In the genomic region with DNA sequence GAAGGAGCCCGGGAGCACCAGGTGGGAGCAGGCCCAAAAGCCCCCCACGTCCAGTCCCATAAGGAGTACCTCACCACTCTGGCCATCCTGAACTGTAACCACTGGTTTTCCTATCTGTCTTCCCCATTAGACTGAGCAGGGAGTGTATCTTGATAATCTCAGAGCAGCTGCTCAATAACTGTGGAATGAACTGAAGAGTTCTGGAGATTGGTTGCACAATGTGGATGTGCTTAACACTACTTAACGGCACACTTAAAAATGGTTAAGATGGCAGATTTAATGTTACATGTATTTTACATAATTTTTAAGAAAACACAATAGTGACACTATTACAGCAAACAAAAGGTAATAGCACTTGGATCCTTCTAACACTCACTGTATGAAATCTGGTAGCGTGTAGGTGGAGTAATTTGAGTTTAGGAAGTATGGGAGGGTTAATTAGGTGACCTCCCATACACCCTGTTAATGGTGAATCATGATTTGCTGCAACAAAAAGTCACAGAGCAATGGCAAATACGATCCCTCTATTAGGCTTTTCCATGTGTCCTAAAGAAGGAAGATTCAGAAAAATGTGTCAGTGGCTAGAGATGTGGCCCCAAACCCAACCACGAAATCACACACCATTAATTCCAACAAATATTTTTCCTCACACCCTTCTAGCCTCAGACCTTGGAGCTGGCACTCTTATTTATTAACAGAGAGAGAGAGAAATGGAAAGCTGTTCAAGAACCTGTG, we compare ENCODE assay signal across 14 cellular contexts. TPM values are rescaled to one million over a fixed set of nuclear protein-coding genes. Genes with fewer than 3 reads are reported as not detected.
DNase-seq lines count a peak whose midpoint lies in the region; ATAC-seq, FAIRE-seq and TF ChIP-seq lines count a peak whose summit lies in the region.
"Had no signal": no experiment of that assay in that cellular context is flagged by ENCODE, and none has a peak within 500 bp of the region (broad histone marks: within the 10 kb centered on the region; RNA-seq: fewer than 3 reads in every experiment).

No MANE protein-coding gene starts in this region.

- H3K4me3 Mint-ChIP-seq in progenitor cell of endocrine pancreas (ENCODE audit: low read depth), result no peak overlapping the region
- H3K4me3 Mint-ChIP-seq: activated CD8-positive, alpha-beta memory T cell treated with anti-CD3 and anti-CD28 coated beads, Interleukin-2, amount 10 ng/mL, durations not matched to agents 7 days and 5 days; activated naive CD8-positive, alpha-beta T cell; stimulated activated naive B cell treated with anti-CD40 and anti-IgM and Interleukin-4, amounts not matched to agents 10 μg/mL and 1 μg/mL and 100 μg/mL, for 72 hours had no signal

- H3K4me1 ChIP-seq in cardiac muscle cell (ENCODE audit: low read depth), result peaks cover 10% of the 10 kb centered on the region

- TF ChIP-seq CTCF in cardiac muscle cell (IDR thresholded peaks at IDR 0.05; ENCODE audit: low read depth, low read length) (no peak), progenitor cell of endocrine pancreas (IDR thresholded peaks at IDR 0.05; ENCODE audit: unreplicated experiment) (no peak)

- no peaks in the 10 kb centered on the region for H3K27me3 ChIP-seq in cardiac muscle cell

- H3K36me3 Mint-ChIP-seq in progenitor cell of endocrine pancreas (ENCODE audit: insufficient read depth), result no peaks in the 10 kb centered on the region
- H3K36me3 Mint-ChIP-seq: activated CD8-positive, alpha-beta memory T cell treated with anti-CD3 and anti-CD28 coated beads, Interleukin-2, amount 10 ng/mL, durations not matched to agents 7 days and 5 days had no signal

- no peak overlapping the region for H3K4me3 ChIP-seq in cardiac muscle cell

- H3K27me3 Mint-ChIP-seq in progenitor cell of endocrine pancreas, result no peaks in the 10 kb centered on the region
- H3K27me3 Mint-ChIP-seq: activated CD8-positive, alpha-beta memory T cell treated with anti-CD3 and anti-CD28 coated beads, Interleukin-2, amount 10 ng/mL, durations not matched to agents 7 days and 5 days; activated naive CD8-positive, alpha-beta T cell; stimulated activated naive B cell treated with anti-CD40 and anti-IgM and Interleukin-4, amounts not matched to agents 10 μg/mL and 1 μg/mL and 100 μg/mL, for 72 hours had no signal

- FAIRE-seq in RCC 7860 (lab: Jason Lieb, UNC), result peak; percentile 45
- FAIRE-seq: G401.6 had no signal

- H3K4me1 Mint-ChIP-seq in progenitor cell of endocrine pancreas (ENCODE audit: low read depth), result peaks cover 14% of the 10 kb centered on the region
- H3K4me1 Mint-ChIP-seq: activated CD8-positive, alpha-beta memory T cell treated with anti-CD3 and anti-CD28 coated beads, Interleukin-2, amount 10 ng/mL, durations not matched to agents 7 days and 5 days had no signal

- H3K27ac ChIP-seq in cardiac muscle cell, result peak overlapping the region; percentile 55

- no peaks in the 10 kb centered on the region for H3K9me3 ChIP-seq in cardiac muscle cell (ENCODE audit: low read depth)

- H3K27ac Mint-ChIP-seq in progenitor cell of endocrine pancreas, result peak overlapping the region; percentile 30
- H3K27ac Mint-ChIP-seq: activated CD8-positive, alpha-beta memory T cell treated with anti-CD3 and anti-CD28 coated beads, Interleukin-2, amount 10 ng/mL, durations not matched to agents 7 days and 5 days; activated naive CD8-positive, alpha-beta T cell had no signal

- no peaks in the 10 kb centered on the region for H3K9me3 Mint-ChIP-seq in progenitor cell of endocrine pancreas (ENCODE audit: low read depth)
- H3K9me3 Mint-ChIP-seq: stimulated activated naive B cell treated with anti-CD40 and anti-IgM and Interleukin-4, amounts not matched to agents 10 μg/mL and 1 μg/mL and 100 μg/mL, for 72 hours had no signal

- peak; percentile 63 for DNase-seq in EH (ENCODE audit: low read depth)
- no peak for DNase-seq in RCC 7860 (ENCODE audit: low spot score)
- peak in 1 of 2 donors; percentile 62 for DNase-seq in cardiac muscle cell (ENCODE audit: low read depth in 1 of 2, low spot score in 1 of 2)
- no peak for DNase-seq in progenitor cell of endocrine pancreas (ENCODE audit: low spot score, unreplicated experiment)
- DNase-seq in NOMO-1 treated with DMSO at 0.1 percent for 48 hours (lab: John Stamatoyannopoulos, UW; ENCODE audit: unreplicated experiment), result no peak
- DNase-seq: activated CD8-positive, alpha-beta memory T cell treated with anti-CD3 and anti-CD28 coated beads, Interleukin-2, amount 10 ng/mL, durations not matched to agents 7 days and 5 days; C1 segment of cervical spinal cord; NCI-H446; stimulated activated naive B cell treated with anti-CD40 and anti-IgM and Interleukin-4, amounts not matched to agents 10 μg/mL and 1 μg/mL and 100 μg/mL, for 72 hours had no signal

- H3K36me3 ChIP-seq in cardiac muscle cell, result no peaks in the 10 kb centered on the region

- ATAC-seq in GM21529 (IDR thresholded peaks at IDR 0.05; ENCODE audit: unreplicated experiment), result no peak
- no peak for ATAC-seq in GM21528 (IDR thresholded peaks at IDR 0.05; ENCODE audit: low FRiP score, unreplicated experiment)
- ATAC-seq in HG03378 (IDR thresholded peaks at IDR 0.05; ENCODE audit: unreplicated experiment), result no peak
- ATAC-seq: activated CD8-positive, alpha-beta memory T cell treated with anti-CD3 and anti-CD28 coated beads, Interleukin-2, amount 10 ng/mL, durations not matched to agents 7 days and 5 days; stimulated activated naive B cell treated with anti-CD40 and anti-IgM and Interleukin-4, amounts not matched to agents 10 μg/mL and 1 μg/mL and 100 μg/mL, for 72 hours had no signal

RNA-seq across cellular contexts. Expression of a gene that starts 18.4 kb away (rescaled TPM):
- 6.6 and 7.0 TPM in 2 replicates for total RNA-seq in cardiac muscle cell
- polyA plus RNA-seq in cardiac muscle cell, result 4.5 and 7.7 TPM in 2 replicates
- total RNA-seq in progenitor cell of endocrine pancreas, result 18.6 and 19.9 TPM in 2 replicates
